In the genomic region with DNA sequence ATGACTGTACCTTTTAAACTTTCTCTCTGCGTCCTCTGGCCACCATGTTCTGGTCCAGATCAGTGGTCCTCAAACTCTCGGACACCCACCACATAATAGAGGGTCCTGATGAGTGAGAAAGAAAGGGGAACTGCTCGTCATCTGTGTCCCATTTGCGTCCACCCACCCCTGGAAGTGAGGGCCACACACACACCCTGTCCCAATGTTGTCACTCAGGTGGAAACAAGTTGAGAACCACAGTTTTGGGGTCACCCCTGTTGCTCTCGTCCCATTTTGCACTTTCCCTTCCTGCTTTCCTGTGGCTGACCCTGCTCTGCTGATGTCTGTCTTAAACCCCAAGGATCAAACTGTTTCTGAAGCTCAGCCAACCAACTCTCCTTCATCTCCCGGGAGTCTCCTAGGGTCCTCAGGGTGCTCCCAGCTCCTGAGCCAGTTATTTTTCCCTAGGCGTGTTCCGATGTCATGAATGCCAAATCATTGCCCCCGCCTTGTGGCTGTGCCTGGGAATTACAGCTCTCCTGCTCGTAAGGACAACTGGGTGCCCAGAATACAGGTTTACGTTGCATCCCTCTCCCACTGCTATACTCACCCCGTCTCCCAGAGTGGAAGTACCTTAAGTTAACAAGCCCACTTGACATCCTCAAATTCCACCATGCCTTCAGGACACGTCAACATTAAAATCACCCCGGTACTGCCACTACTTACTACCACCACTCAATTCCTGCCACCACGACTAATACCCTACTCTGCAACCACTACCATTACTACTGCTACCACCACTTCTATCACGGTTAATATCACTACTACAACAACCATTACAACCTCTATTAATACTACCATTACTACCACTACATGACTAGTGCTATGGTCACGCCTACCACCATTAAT, we compare ENCODE assay signal across 9 cellular contexts. TPM values are rescaled to one million over a fixed set of nuclear protein-coding genes. Genes with fewer than 3 reads are reported as not detected.
DNase-seq lines count a peak whose midpoint lies in the region; ATAC-seq and TF ChIP-seq lines count a peak whose summit lies in the region.
"Had no signal": no experiment of that assay in that cellular context is flagged by ENCODE, and none has a peak within 500 bp of the region (broad histone marks: within the 10 kb centered on the region; RNA-seq: fewer than 3 reads in every experiment).

No MANE protein-coding gene starts in this region.

- intact Hi-C loops in left ventricle myocardium superior (cut with micrococcal nuclease) = no loop called here

- no peak for ATAC-seq in activated T-helper 17 cell treated with anti-CD3 and anti-CD28 coated beads, Interleukin-2, amount 50 U/mL, for 72 hours (replicated peaks)
- ATAC-seq in left ventricle myocardium superior (peak; percentile 42), GM21737 (IDR thresholded peaks at IDR 0.05; ENCODE audit: unreplicated experiment) (no peak), GM21529 (IDR thresholded peaks at IDR 0.05; ENCODE audit: unreplicated experiment) (no peak)

- TF ChIP-seq CTCF in AG09309 (IDR thresholded peaks at IDR 0.05; ENCODE audit: control insufficient read depth, insufficient read depth, low read depth, low read length, missing control alignments) = peak; percentile 91

- H3K4me1 Mint-ChIP-seq in activated T-helper 17 cell treated with anti-CD3 and anti-CD28 coated beads, Interleukin-2, amount 50 U/mL, for 72 hours = peaks cover 28% of the 10 kb centered on the region

- H3K27ac Mint-ChIP-seq in activated T-helper 17 cell treated with anti-CD3 and anti-CD28 coated beads, Interleukin-2, amount 50 U/mL, for 72 hours = peak overlapping the region; percentile 42
- H3K27ac Mint-ChIP-seq: dendritic cell treated with granulocyte-macrophage colony-stimulating factor and Interleukin-4, amounts not matched to agents 40 ng/mL and 50 ng/mL, for 4 days had no signal

- H3K9me3 Mint-ChIP-seq in activated T-helper 17 cell treated with anti-CD3 and anti-CD28 coated beads, Interleukin-2, amount 50 U/mL, for 72 hours = no peaks in the 10 kb centered on the region
- H3K9me3 Mint-ChIP-seq: dendritic cell treated with granulocyte-macrophage colony-stimulating factor and Interleukin-4, amounts not matched to agents 40 ng/mL and 50 ng/mL, for 4 days had no signal

- DNase-seq in AG09309 (ENCODE audit: low read depth) (no peak), GOT3 (lab: John Stamatoyannopoulos, UW) (peak; percentile 28), NCI-H69 (lab: John Stamatoyannopoulos, UW) (peak; percentile 62), left ventricle myocardium superior (peak; percentile 62)
- peak; percentile 45 to 69 for DNase-seq in stimulated activated CD4-positive, alpha-beta T cell treated with anti-CD3 and anti-CD28 coated beads, Interleukin-2, amount 100 ng/mL, for 24 hours

- H3K4me3 Mint-ChIP-seq in activated T-helper 17 cell treated with anti-CD3 and anti-CD28 coated beads, Interleukin-2, amount 50 U/mL, for 72 hours = no peak overlapping the region
- H3K4me3 Mint-ChIP-seq: dendritic cell treated with granulocyte-macrophage colony-stimulating factor and Interleukin-4, amounts not matched to agents 40 ng/mL and 50 ng/mL, for 4 days had no signal

- H3K36me3 Mint-ChIP-seq in activated T-helper 17 cell treated with anti-CD3 and anti-CD28 coated beads, Interleukin-2, amount 50 U/mL, for 72 hours (ENCODE audit: low read depth) = no peaks in the 10 kb centered on the region

- no peak overlapping the region for H3K4me3 ChIP-seq in AG09309 (ENCODE audit: control insufficient read depth, low read depth, low read length)

- H3K27me3 Mint-ChIP-seq in activated T-helper 17 cell treated with anti-CD3 and anti-CD28 coated beads, Interleukin-2, amount 50 U/mL, for 72 hours = peaks cover 21% of the 10 kb centered on the region

RNA-seq across cellular contexts. Expression of gene HNF1B, which starts 26.0 kb away (rescaled TPM):
- under 1 TPM in 1 of 2 donors, not detected in 1; 0.50 TPM for total RNA-seq in activated T-helper 17 cell treated with anti-CD3 and anti-CD28 coated beads, Interleukin-2, amount 50 U/mL, for 72 hours
- not detected for total RNA-seq in left ventricle myocardium superior
